In genomic region chr9:103804077-103804735, GRCh38 we compare ENCODE assay signal across 20 cellular contexts.
DNase-seq lines count a peak whose midpoint lies in the region; FAIRE-seq and TF ChIP-seq lines count a peak whose summit lies in the region.
"Had no signal": no experiment of that assay in that cellular context is flagged by ENCODE, and none has a peak within 500 bp of the region (broad histone marks: within the 10 kb centered on the region; RNA-seq: fewer than 3 reads in every experiment).

No MANE protein-coding gene starts in this region.

- no TSS peak for BruUV-seq in PC-9 (replicated peaks; lab: Mats Ljungman, UMichigan)

- WGBS in ovary, 3 donors: 22 to 24% (median 23%) methylated on average over 1 of the region's 1 CpG

- TF ChIP-seq POLR2A in ovary (IDR thresholded peaks at IDR 0.05): no peak

- FAIRE-seq in bronchial epithelial cell (lab: Jason Lieb, UNC): no peak
- FAIRE-seq: GM12878 had no signal

- DNase-seq in EL (peak; percentile 80), PC-9 (peak in 1 of 2 experiments; percentile 81), bronchial epithelial cell (ENCODE audit: low read depth) (peak; percentile 90), non-pigmented ciliary epithelial cell (ENCODE audit: low read depth) (peak; percentile 77), LoVo (ENCODE audit: low spot score) (no peak), ovary (no peak)
- DNase-seq in activated CD8-positive, alpha-beta memory T cell treated with anti-CD3 and anti-CD28 coated beads, Interleukin-2, amount 50 U/mL, for 4 hours: no peak
- DNase-seq: activated naive CD4-positive, alpha-beta T cell; activated T-cell treated with anti-CD3 and anti-CD28 coated beads for 4 hours; Caco-2; cortex of kidney; erythroblast; NCI-H1105; occipital lobe; sigmoid colon; stimulated activated CD4-positive, alpha-beta T cell treated with anti-CD3 and anti-CD28 coated beads, Interleukin-1b, Interleukin-23, amount 100 ng/mL, for 48 hours; stomach had no signal

- H3K4me1 ChIP-seq in PC-9 (replicated peaks; ENCODE audit: insufficient read depth) (peaks cover 25% of the 10 kb centered on the region), ovary (ENCODE audit: insufficient read depth) (no peaks in the 10 kb centered on the region)
- H3K4me1 ChIP-seq: ascending aorta, Caco-2, sigmoid colon, stomach had no signal

- H3F3A ChIP-seq in PC-9 (ENCODE audit: insufficient read depth, low read depth): peaks cover 16% of the 10 kb centered on the region

- CTCF ChIA-PET in PC-9 (lab: Charles Lee): no interaction called here

- H3K79me2 ChIP-seq in PC-9 (ENCODE audit: low read depth): no peaks in the 10 kb centered on the region

- H3K36me3 ChIP-seq in PC-9 (ENCODE audit: low read depth) (no peaks in the 10 kb centered on the region), bronchial epithelial cell (ENCODE audit: control insufficient read depth, insufficient read depth, low read length) (no peaks in the 10 kb centered on the region), ovary (no peaks in the 10 kb centered on the region)
- H3K36me3 ChIP-seq: ascending aorta, sigmoid colon, stomach had no signal

- H2AFZ ChIP-seq in PC-9: no peak overlapping the region

- H3K9me3 ChIP-seq in PC-9 (ENCODE audit: insufficient read depth, low read depth) (peaks cover 10% of the 10 kb centered on the region; the same call in 1 of the 2 replicates), ovary (no peaks in the 10 kb centered on the region)
- H3K9me3 ChIP-seq: ascending aorta, Caco-2, sigmoid colon, stomach had no signal

- peak overlapping the region; percentile 43 for H3K4me2 ChIP-seq in PC-9
- H3K4me2 ChIP-seq: KMS-11 had no signal

- no peaks in the 10 kb centered on the region for H4K20me1 ChIP-seq in PC-9 (ENCODE audit: insufficient read depth)

- H3K4me3 ChIP-seq in PC-9: no peak overlapping the region
- no peak overlapping the region for H3K4me3 ChIP-seq in bronchial epithelial cell (ENCODE audit: low read depth, low read length)
- no peak overlapping the region for H3K4me3 ChIP-seq in ovary
- H3K4me3 ChIP-seq: ascending aorta, GM12878, sigmoid colon, stomach had no signal

- TF ChIP-seq CTCF in PC-9 (conservative IDR thresholded peaks at IDR 0.05): no peak
- TF ChIP-seq CTCF in bronchial epithelial cell (IDR thresholded peaks at IDR 0.05; ENCODE audit: insufficient read depth, low read length, severe bottlenecking): no peak
- TF ChIP-seq CTCF in ovary (IDR thresholded peaks at IDR 0.05): no peak

- H3K9me2 ChIP-seq in PC-9 (ENCODE audit: insufficient read depth): no peaks in the 10 kb centered on the region

- H3K27ac ChIP-seq in PC-9: peak overlapping the region; percentile 68
- H3K27ac ChIP-seq in ovary: no peak overlapping the region
- H3K27ac ChIP-seq: ascending aorta, KMS-11, sigmoid colon, stomach had no signal

- POLR2A ChIA-PET in PC-9 (lab: Charles Lee; ENCODE audit: unreplicated experiment): interaction anchor here (0.5 to 0.7 kb wide), 4 partner anchors 15 to 1440 kb away, joined by 3 to 6 read pairs (median 4); no protein-coding TSS in a partner anchor

- no peaks in the 10 kb centered on the region for H3K27me3 ChIP-seq in PC-9 (ENCODE audit: insufficient read depth, low read depth)
- H3K27me3 ChIP-seq in bronchial epithelial cell (ENCODE audit: control insufficient read depth, insufficient read depth, low read length): no peaks in the 10 kb centered on the region
- no peaks in the 10 kb centered on the region for H3K27me3 ChIP-seq in ovary
- H3K27me3 ChIP-seq: ascending aorta, sigmoid colon, stomach had no signal

- no peak for TF ChIP-seq EP300 in ovary (IDR thresholded peaks at IDR 0.05)

- intact Hi-C loops in PC-9 (cut with micrococcal nuclease; ENCODE audit: unreplicated experiment): no loop called here
- intact Hi-C loops in ovary (cut with DNase I): no loop called here

Comparison
In these comparisons a context has a peak if more than half of its experiments do, and no peak if none do; other contexts are left out.
1. DNase-seq: peak in EL (single experiment), bronchial epithelial cell (single experiment) and non-pigmented ciliary epithelial cell (single experiment); none in activated CD8-positive, alpha-beta memory T cell treated with anti-CD3 and anti-CD28 coated beads, Interleukin-2, amount 50 U/mL, for 4 hours (single experiment), LoVo (single experiment) and ovary (0 of 5).